In the genomic region with DNA sequence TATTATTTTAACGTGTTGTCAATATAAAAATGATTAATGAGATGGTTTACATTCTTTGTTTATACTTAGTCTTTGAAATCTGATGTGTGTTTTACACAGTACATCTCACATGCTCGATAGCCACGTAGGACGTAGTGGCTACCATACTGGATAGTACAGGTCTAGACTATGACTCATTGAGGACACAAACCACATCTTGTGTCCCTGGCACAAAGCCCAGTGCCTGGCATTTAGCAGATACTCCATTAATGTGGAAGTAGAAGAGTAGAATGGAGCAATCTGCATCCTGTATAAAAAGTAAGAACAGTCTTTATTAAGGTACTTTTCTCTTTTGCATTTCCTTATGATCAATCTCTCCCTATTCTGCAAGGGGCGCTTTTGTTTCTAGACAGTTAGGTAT, we compare ENCODE assay signal across 8 cellular contexts. TPM values are rescaled to one million over a fixed set of nuclear protein-coding genes. Genes with fewer than 3 reads are reported as not detected.
A peak's percentile ranks its signal among the peaks of the same experiment; 100 is the strongest.
DNase-seq lines count a peak whose midpoint lies in the region; ATAC-seq, FAIRE-seq and TF ChIP-seq lines count a peak whose summit lies in the region.

No MANE protein-coding gene starts in this region.

- no peak overlapping the region for H3K27ac ChIP-seq in naive thymus-derived CD4-positive, alpha-beta T cell (ENCODE audit: low read depth, low read length)

- DNase-seq in GF-D8 (lab: John Stamatoyannopoulos, UW), result peak; percentile 84
- peak; percentile 52 for DNase-seq in NCI-H510A (lab: John Stamatoyannopoulos, UW)
- DNase-seq in bronchial epithelial cell (ENCODE audit: low read depth), result peak; percentile 97
- peak in 1 of 9 donors; percentile 7 for DNase-seq in naive thymus-derived CD4-positive, alpha-beta T cell
- DNase-seq in superior temporal gyrus (ENCODE audit: extremely low spot score), result no peak
- no peak for DNase-seq in stimulated activated CD4-positive, alpha-beta T cell treated with anti-CD3 and anti-CD28 coated beads, Interleukin-12 subunit alpha, Interleukin-12 subunit beta, amount 100 ng/mL, for 4 hours
- DNase-seq in effector CD8-positive, alpha-beta T cell (lab: John Stamatoyannopoulos, UW), result no peak

- CTCF ChIA-PET in naive thymus-derived CD4-positive, alpha-beta T cell (lab: Charles Lee), result no interaction called here

- ATAC-seq in naive thymus-derived CD4-positive, alpha-beta T cell, result peak; percentile 84
- no peak for ATAC-seq in GM19455 (IDR thresholded peaks at IDR 0.05; ENCODE audit: unreplicated experiment)

- no peaks in the 10 kb centered on the region for H3K36me3 ChIP-seq in bronchial epithelial cell (ENCODE audit: control insufficient read depth, insufficient read depth, low read length)
- no peaks in the 10 kb centered on the region for H3K36me3 ChIP-seq in naive thymus-derived CD4-positive, alpha-beta T cell (ENCODE audit: control insufficient read depth in 2 of 3, insufficient read depth in 3 of 3, low read length in 3 of 3)

- no peaks in the 10 kb centered on the region for H3K36me3 Mint-ChIP-seq in naive thymus-derived CD4-positive, alpha-beta T cell

- intact Hi-C loops in naive thymus-derived CD4-positive, alpha-beta T cell (cut with micrococcal nuclease), result no loop called here

- H3K4me1 ChIP-seq in naive thymus-derived CD4-positive, alpha-beta T cell (ENCODE audit: control insufficient read depth in 2 of 2, insufficient read depth in 2 of 2, low read length in 2 of 2), result no peaks in the 10 kb centered on the region

- no peak for FAIRE-seq in bronchial epithelial cell (lab: Jason Lieb, UNC)

- H3K9me3 ChIP-seq in naive thymus-derived CD4-positive, alpha-beta T cell (ENCODE audit: control insufficient read depth in 2 of 3, low read length in 3 of 3), result no peaks in the 10 kb centered on the region

- H3K27me3 Mint-ChIP-seq in naive thymus-derived CD4-positive, alpha-beta T cell, result peaks cover 0 to 35% (median 8%) of the 10 kb centered on the region in 5 donors

- H3K9me3 Mint-ChIP-seq in naive thymus-derived CD4-positive, alpha-beta T cell, result peaks cover 0 to 2% (median 0%) of the 10 kb centered on the region in 11 donors

- TF ChIP-seq CTCF in bronchial epithelial cell (IDR thresholded peaks at IDR 0.05; ENCODE audit: insufficient read depth, low read length, severe bottlenecking), result no peak

- no peaks in the 10 kb centered on the region for H3K27me3 ChIP-seq in bronchial epithelial cell (ENCODE audit: control insufficient read depth, insufficient read depth, low read length)
- no peaks in the 10 kb centered on the region for H3K27me3 ChIP-seq in naive thymus-derived CD4-positive, alpha-beta T cell (ENCODE audit: control insufficient read depth in 2 of 2, insufficient read depth in 2 of 2, low read length in 2 of 2)

- no peaks in the 10 kb centered on the region for H3K4me1 Mint-ChIP-seq in naive thymus-derived CD4-positive, alpha-beta T cell

- H3K27ac Mint-ChIP-seq in naive thymus-derived CD4-positive, alpha-beta T cell, result no peak overlapping the region

- POLR2A ChIA-PET in naive thymus-derived CD4-positive, alpha-beta T cell (lab: Charles Lee), result no interaction called here

- no peak overlapping the region for H3K4me3 Mint-ChIP-seq in naive thymus-derived CD4-positive, alpha-beta T cell

- H3K4me3 ChIP-seq in bronchial epithelial cell (ENCODE audit: low read depth, low read length), result no peak overlapping the region
- no peak overlapping the region for H3K4me3 ChIP-seq in naive thymus-derived CD4-positive, alpha-beta T cell (ENCODE audit: low read length)

RNA-seq across cellular contexts. Expression of a gene that starts 49.0 kb away (rescaled TPM):
- 0.79 and 5.8 TPM in 2 replicates for total RNA-seq in bronchial epithelial cell
- total RNA-seq in naive thymus-derived CD4-positive, alpha-beta T cell, result 10 to 100 TPM in 4 of 5 experiments, 1 to 10 TPM in 1; 9.9 to 39.9 (median 24.0) TPM
- polyA plus RNA-seq in naive thymus-derived CD4-positive, alpha-beta T cell, result 1 to 10 TPM; 2.2 to 6.4 TPM

Comparison
In these comparisons a context has a peak if more than half of its experiments do, and no peak if none do; other contexts are left out.
1. DNase-seq: peak in GF-D8 (single experiment), NCI-H510A (single experiment) and bronchial epithelial cell (single experiment); none in superior temporal gyrus (single experiment), stimulated activated CD4-positive, alpha-beta T cell treated with anti-CD3 and anti-CD28 coated beads, Interleukin-12 subunit alpha, Interleukin-12 subunit beta, amount 100 ng/mL, for 4 hours (single experiment) and effector CD8-positive, alpha-beta T cell (single experiment).